Comparison of ENCODE assay signal across 7 cellular contexts in genomic region chr5:32783658-32784057, GRCh38.
"Had no signal": no experiment of that assay in that cellular context is flagged by ENCODE, and none has a peak within 500 bp of the region (broad histone marks: within the 10 kb centered on the region; RNA-seq: fewer than 3 reads in every experiment).

No MANE protein-coding gene starts in this region.

- DNase-seq: KBM-7, KG1 had no signal

- FAIRE-seq: HepG2, HTR-8/SVneo, K562 had no signal

- H3K9ac ChIP-seq: KMS-11 had no signal

- H3K4me2 ChIP-seq: KMS-11 had no signal

- H3K4me3 ChIP-seq: K562 had no signal

- H3K27ac ChIP-seq: HL-60, KMS-11 had no signal

- ATAC-seq: HepG2, K562 had no signal
